10 cellular contexts compared by ENCODE assay signal in the genomic region with DNA sequence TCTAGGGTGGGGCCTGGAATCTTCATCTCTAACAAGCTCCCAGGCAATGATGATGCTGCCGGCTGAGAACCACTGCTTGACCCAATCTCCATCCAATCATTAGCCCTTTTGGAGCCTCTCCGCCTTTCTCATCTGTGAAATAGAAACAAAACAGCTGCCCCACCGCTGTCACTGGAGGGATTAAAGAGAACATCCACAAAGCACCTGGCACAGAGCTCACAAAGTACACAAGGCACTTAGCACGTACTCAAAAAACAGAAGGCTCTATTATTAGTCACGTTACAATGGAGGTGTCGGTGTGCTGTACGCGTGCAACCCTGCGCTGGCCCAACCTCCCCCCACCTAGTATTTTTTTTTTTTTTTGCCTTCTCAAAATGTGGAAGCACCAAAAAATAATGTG.
DNase-seq lines count a peak whose midpoint lies in the region; ATAC-seq and TF ChIP-seq lines count a peak whose summit lies in the region.
"Had no signal": no experiment of that assay in that cellular context is flagged by ENCODE, and none has a peak within 500 bp of the region (broad histone marks: within the 10 kb centered on the region; RNA-seq: fewer than 3 reads in every experiment).

No MANE protein-coding gene starts in this region.

- H3K9me3 Mint-ChIP-seq in activated naive CD8-positive, alpha-beta T cell treated with anti-CD3 and anti-CD28 coated beads, Interleukin-2, amount 50 U/mL, for 24 hours = peaks cover 4% of the 10 kb centered on the region

- no peak overlapping the region for H3K27ac Mint-ChIP-seq in activated naive CD8-positive, alpha-beta T cell treated with anti-CD3 and anti-CD28 coated beads, Interleukin-2, amount 50 U/mL, for 24 hours

- no peaks in the 10 kb centered on the region for H3K36me3 ChIP-seq in heart right ventricle
- H3K36me3 ChIP-seq: cardiac muscle cell had no signal

- peaks cover 0 to 20% (median 3%) of the 10 kb centered on the region in 11 donors for H3K9me3 ChIP-seq in heart right ventricle

- ATAC-seq in heart right ventricle = peak; percentile 54 to 94 (median 79)
- no peak for ATAC-seq in activated naive CD8-positive, alpha-beta T cell treated with anti-CD3 and anti-CD28 coated beads, Interleukin-2, amount 50 U/mL, for 24 hours

- no peak for TF ChIP-seq CTCF in heart right ventricle (IDR thresholded peaks at IDR 0.05)

- peak; percentile 77 for DNase-seq in DMS153 (lab: John Stamatoyannopoulos, UW)
- DNase-seq in NCI-H1436 treated with DMSO at 0.1 percent for 48 hours (lab: John Stamatoyannopoulos, UW) = peak; percentile 84
- DNase-seq in NCI-H748 (lab: John Stamatoyannopoulos, UW; ENCODE audit: unreplicated experiment) = peak; percentile 99
- DNase-seq in heart right ventricle = no peak
- DNase-seq in Ammon's horn (ENCODE audit: low spot score) = no peak
- DNase-seq in activated CD8-positive, alpha-beta memory T cell treated with anti-CD3 and anti-CD28 coated beads, Interleukin-2, amount 50 U/mL, for 48 hours = no peak
- no peak for DNase-seq in EL
- DNase-seq in activated naive CD8-positive, alpha-beta T cell treated with anti-CD3 and anti-CD28 coated beads, Interleukin-2, amount 50 U/mL, for 24 hours = no peak

- H3K4me3 ChIP-seq in heart right ventricle = no peak overlapping the region
- H3K4me3 ChIP-seq: cardiac muscle cell had no signal

- H3K4me1 Mint-ChIP-seq in activated naive CD8-positive, alpha-beta T cell treated with anti-CD3 and anti-CD28 coated beads, Interleukin-2, amount 50 U/mL, for 24 hours = peaks cover 6% of the 10 kb centered on the region

- H3K4me3 Mint-ChIP-seq in activated naive CD8-positive, alpha-beta T cell treated with anti-CD3 and anti-CD28 coated beads, Interleukin-2, amount 50 U/mL, for 24 hours = no peak overlapping the region
- H3K4me3 Mint-ChIP-seq: T-helper 17 cell had no signal

- H3K27me3 Mint-ChIP-seq in activated naive CD8-positive, alpha-beta T cell treated with anti-CD3 and anti-CD28 coated beads, Interleukin-2, amount 50 U/mL, for 24 hours = peaks cover 9% of the 10 kb centered on the region

- H3K27ac ChIP-seq in heart right ventricle = peak overlapping the region in 1 of 10 donors; percentile 35
- H3K27ac ChIP-seq: cardiac muscle cell had no signal

- H3K27me3 ChIP-seq in heart right ventricle = no peaks in the 10 kb centered on the region
- H3K27me3 ChIP-seq: cardiac muscle cell had no signal

- H3K4me1 ChIP-seq in heart right ventricle = peaks cover 0 to 11% (median 5%) of the 10 kb centered on the region in 9 donors

- 27 to 45% methylated on average over 9 of the region's 9 CpGs for WGBS in heart right ventricle, 2 donors

- intact Hi-C loops in heart right ventricle (cut with DNase I) = loop anchor here (1.0 to 10.0 kb wide), 18 partner anchors 121 to 711 kb away; a partner anchor contains a TSS

- H3K36me3 Mint-ChIP-seq in activated naive CD8-positive, alpha-beta T cell treated with anti-CD3 and anti-CD28 coated beads, Interleukin-2, amount 50 U/mL, for 24 hours (ENCODE audit: low read depth) = no peaks in the 10 kb centered on the region

Comparison
In these comparisons a context has a peak if more than half of its experiments do, and no peak if none do; other contexts are left out.
1. DNase-seq: peak in DMS153 (single experiment), NCI-H1436 treated with DMSO at 0.1 percent for 48 hours (single experiment) and NCI-H748 (single experiment); none in heart right ventricle (0 of 2), Ammon's horn (single experiment), activated CD8-positive, alpha-beta memory T cell treated with anti-CD3 and anti-CD28 coated beads, Interleukin-2, amount 50 U/mL, for 48 hours (single experiment), EL (single experiment) and activated naive CD8-positive, alpha-beta T cell treated with anti-CD3 and anti-CD28 coated beads, Interleukin-2, amount 50 U/mL, for 24 hours (single experiment).